In the genomic region with DNA sequence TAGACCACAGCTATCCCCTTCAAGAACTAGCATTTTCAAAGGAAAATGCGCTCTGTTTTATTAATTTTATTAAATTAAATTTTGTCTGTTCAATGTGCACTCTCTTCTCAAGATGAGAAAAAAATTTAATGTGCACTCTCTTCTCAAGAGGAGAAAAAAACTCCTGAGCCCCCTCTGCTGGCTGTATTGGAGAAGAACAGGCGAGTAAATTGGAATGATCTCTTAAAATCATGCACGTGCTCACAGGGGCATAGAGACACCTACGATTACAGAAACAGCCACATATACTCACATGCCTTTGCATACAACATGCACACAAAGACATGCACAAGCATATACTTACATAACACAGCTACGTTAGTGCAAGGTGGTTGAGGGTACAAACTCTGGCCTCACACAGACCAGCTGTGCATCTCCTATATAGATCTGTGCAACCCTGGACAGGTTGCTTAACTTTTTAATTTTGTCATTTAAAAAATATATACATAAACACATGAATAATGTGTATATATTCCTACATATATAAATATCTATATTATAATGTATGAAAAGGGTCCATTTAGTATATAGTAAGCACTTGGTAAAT, we compare ENCODE assay signal across 8 cellular contexts.
DNase-seq lines count a peak whose midpoint lies in the region; ATAC-seq and TF ChIP-seq lines count a peak whose summit lies in the region.

No MANE protein-coding gene starts in this region.

- DNase-seq in CD4-positive, alpha-beta T cell = peak in 3 of 10 experiments; percentile 1 to 8 (median 5)
- DNase-seq in SK-N-MC (ENCODE audit: low read depth, low spot score) (peak; percentile 10), erythroblast (lab: John Stamatoyannopoulos, UW) (peak; percentile 0 to 29), osteoblast (ENCODE audit: insufficient read length, low spot score, missing footprints) (peak; percentile 14), GF-D8 (lab: John Stamatoyannopoulos, UW) (no peak), NCI-H774 (lab: John Stamatoyannopoulos, UW) (no peak)

- intact Hi-C loops in CD4-positive, alpha-beta T cell (cut with DNase I, micrococcal nuclease) = loop anchor here in 1 of 2 experiments (5.0 kb wide), 1 partner anchor 84 kb away; no protein-coding TSS in a partner anchor

- H3K9me3 Mint-ChIP-seq in CD4-positive, alpha-beta T cell = no peaks in the 10 kb centered on the region

- H3K4me3 Mint-ChIP-seq in CD4-positive, alpha-beta T cell = no peak overlapping the region

- no peaks in the 10 kb centered on the region for H3K9me3 ChIP-seq in CD4-positive, alpha-beta T cell (ENCODE audit: control insufficient read depth, low read length)
- H3K9me3 ChIP-seq in SK-N-MC (ENCODE audit: low read depth, low read length) (no peaks in the 10 kb centered on the region), osteoblast (ENCODE audit: low read depth, low read length) (no peaks in the 10 kb centered on the region)

- H2AFZ ChIP-seq in osteoblast (ENCODE audit: low read length) = no peak overlapping the region

- no peak overlapping the region for H3K27ac Mint-ChIP-seq in CD4-positive, alpha-beta T cell

- H3K4me1 Mint-ChIP-seq in CD4-positive, alpha-beta T cell (ENCODE audit: low read depth) = no peaks in the 10 kb centered on the region

- H3K4me1 ChIP-seq in osteoblast (ENCODE audit: insufficient read depth, low read length) = no peaks in the 10 kb centered on the region

- TF ChIP-seq CTCF in CD4-positive, alpha-beta T cell (IDR thresholded peaks at IDR 0.05) = peak; percentile 43
- peak; percentile 68 for TF ChIP-seq CTCF in osteoblast (IDR thresholded peaks at IDR 0.05; ENCODE audit: extremely low read depth, low read depth, low read length)

- H3K36me3 ChIP-seq in SK-N-MC (ENCODE audit: insufficient read depth, low read length) = no peaks in the 10 kb centered on the region
- H3K36me3 ChIP-seq in osteoblast (ENCODE audit: insufficient read depth, low read length) = no peaks in the 10 kb centered on the region

- no peak overlapping the region for H3K4me2 ChIP-seq in osteoblast (ENCODE audit: insufficient read depth, low read length)

- H3K27me3 Mint-ChIP-seq in CD4-positive, alpha-beta T cell = no peaks in the 10 kb centered on the region

- H3K4me3 ChIP-seq in SK-N-MC (no peak overlapping the region), osteoblast (ENCODE audit: insufficient read depth, low read length) (no peak overlapping the region)

- H3K79me2 ChIP-seq in osteoblast (ENCODE audit: insufficient read depth, low read length) = no peaks in the 10 kb centered on the region

- ATAC-seq in CD4-positive, alpha-beta T cell (ENCODE audit: poor library complexity) = no peak
- ATAC-seq in GM18505 (IDR thresholded peaks at IDR 0.05; ENCODE audit: unreplicated experiment) (peak; percentile 62), HG03432 (IDR thresholded peaks at IDR 0.05; ENCODE audit: unreplicated experiment) (peak; percentile 60)

- no peaks in the 10 kb centered on the region for H3K27me3 ChIP-seq in CD4-positive, alpha-beta T cell (ENCODE audit: control insufficient read depth, insufficient read depth, low read length)
- H3K27me3 ChIP-seq in osteoblast (ENCODE audit: insufficient read depth, low read length) = no peaks in the 10 kb centered on the region

- no peaks in the 10 kb centered on the region for H3K36me3 Mint-ChIP-seq in CD4-positive, alpha-beta T cell (ENCODE audit: low read depth)

- TF ChIP-seq POLR2A in GM18505 (IDR thresholded peaks at IDR 0.05; ENCODE audit: borderline replicate concordance, extremely low read depth, insufficient read depth, insufficient read length) (no peak), erythroblast (IDR thresholded peaks at IDR 0.05; ENCODE audit: low read length) (no peak)

- no peaks in the 10 kb centered on the region for H4K20me1 ChIP-seq in osteoblast (ENCODE audit: insufficient read depth, low read length)

- no peak overlapping the region for H3K27ac ChIP-seq in CD4-positive, alpha-beta T cell (ENCODE audit: low read depth, low read length)
- H3K27ac ChIP-seq in SK-N-MC = no peak overlapping the region
- no peak overlapping the region for H3K27ac ChIP-seq in osteoblast (ENCODE audit: low read depth, low read length)

- POLR2A ChIA-PET in CD4-positive, alpha-beta T cell (lab: Charles Lee) = no interaction called here

- CTCF ChIA-PET in CD4-positive, alpha-beta T cell (lab: Charles Lee) = no interaction called here

- no peak overlapping the region for H3K9ac ChIP-seq in SK-N-MC (ENCODE audit: insufficient read length)

Comparison
In these comparisons a context has a peak if more than half of its experiments do, and no peak if none do; other contexts are left out.
1. DNase-seq: peak in SK-N-MC (single experiment), erythroblast (2 of 2) and osteoblast (single experiment); none in GF-D8 (single experiment) and NCI-H774 (single experiment).